19 cellular contexts compared by ENCODE assay signal in the genomic region with DNA sequence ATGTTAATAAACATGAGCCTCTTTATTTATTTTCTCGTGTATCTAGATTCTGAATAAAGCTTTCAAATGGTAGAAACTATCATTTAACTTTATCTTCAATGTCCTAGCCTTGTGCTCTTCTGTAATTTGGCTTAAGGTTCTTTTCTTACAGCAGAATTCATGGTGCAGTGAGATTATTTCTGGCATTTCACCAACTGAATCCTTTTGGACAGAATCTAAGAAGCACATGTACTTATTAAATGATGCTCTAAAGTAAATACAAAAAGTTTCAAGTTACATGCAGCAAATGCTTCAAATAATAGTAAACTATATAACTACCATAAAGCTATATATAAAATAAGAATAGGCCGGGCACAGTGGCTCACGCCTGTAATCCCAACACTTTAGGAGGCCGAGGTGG.
DNase-seq lines count a peak whose midpoint lies in the region; ATAC-seq and TF ChIP-seq lines count a peak whose summit lies in the region.
"Had no signal": no experiment of that assay in that cellular context is flagged by ENCODE, and none has a peak within 500 bp of the region (broad histone marks: within the 10 kb centered on the region; RNA-seq: fewer than 3 reads in every experiment).

No MANE protein-coding gene starts in this region.

- no peak overlapping the region for H3K9ac ChIP-seq in trophoblast cell (ENCODE audit: low read length)
- H3K9ac ChIP-seq: BLaER1, GM23248 had no signal

- no peaks in the 10 kb centered on the region for H3K9me3 ChIP-seq in A673 (ENCODE audit: low read depth, low read length, poor library complexity, severe bottlenecking)
- no peaks in the 10 kb centered on the region for H3K9me3 ChIP-seq in trophoblast cell (ENCODE audit: insufficient read depth, low read depth, low read length)
- H3K9me3 ChIP-seq in right cardiac atrium (ENCODE audit: control insufficient read depth, low read length) = no peaks in the 10 kb centered on the region
- H3K9me3 ChIP-seq: A549, BLaER1 had no signal

- H2AFZ ChIP-seq in trophoblast cell (ENCODE audit: insufficient read depth, low read length, poor library complexity) = no peak overlapping the region
- H2AFZ ChIP-seq: GM23248 had no signal

- H3K27ac ChIP-seq in A673 (ENCODE audit: low read depth, low read length, poor library complexity, severe bottlenecking) (peak overlapping the region; percentile 16), C4-2B (peak overlapping the region; percentile 48; the same call in 1 of the 2 replicates), VCaP (peak overlapping the region; percentile 77), trophoblast cell (ENCODE audit: low read depth, low read length) (no peak overlapping the region), dorsolateral prefrontal cortex (no peak overlapping the region), right cardiac atrium (ENCODE audit: low read length) (no peak overlapping the region)
- H3K27ac ChIP-seq: A549, BLaER1, GM23248 had no signal

- H3K4me3 ChIP-seq in A673 (ENCODE audit: low read depth, low read length, poor library complexity, severe bottlenecking) = no peak overlapping the region
- no peak overlapping the region for H3K4me3 ChIP-seq in trophoblast cell (ENCODE audit: low read depth, low read length)
- H3K4me3 ChIP-seq in dorsolateral prefrontal cortex = no peak overlapping the region
- no peak overlapping the region for H3K4me3 ChIP-seq in right cardiac atrium (ENCODE audit: low read length)
- H3K4me3 ChIP-seq: A549, BLaER1, GM12878, GM23248 had no signal

- CTCF ChIA-PET in A673 (lab: Charles Lee) = no interaction called here

- H3K36me3 ChIP-seq in A673 (ENCODE audit: insufficient read depth, low read length, poor library complexity, severe bottlenecking) (no peaks in the 10 kb centered on the region), trophoblast cell (ENCODE audit: control insufficient read depth in 1 of 2, insufficient read depth in 2 of 2, low read length in 2 of 2) (no peaks in the 10 kb centered on the region)

- no peaks in the 10 kb centered on the region for H3K79me1 ChIP-seq in trophoblast cell (ENCODE audit: low read length)

- no peak overlapping the region for H3K18ac ChIP-seq in trophoblast cell (ENCODE audit: low read length)

- BruUV-seq in A673 (replicated peaks; lab: Mats Ljungman, UMichigan) = no TSS peak

- TF ChIP-seq CTCF in A673 (conservative IDR thresholded peaks at IDR 0.05; ENCODE audit: low read depth, low read length) (no peak), C4-2B (conservative IDR thresholded peaks at IDR 0.05) (no peak), VCaP (conservative IDR thresholded peaks at IDR 0.05) (no peak), dorsolateral prefrontal cortex (IDR thresholded peaks at IDR 0.05 in 54 of 56, conservative IDR thresholded peaks at IDR 0.05 in 2 of 56; ENCODE audit: low read depth in 1 of 56, partially characterized antibody in 56 of 56) (no peak)

- H4K8ac ChIP-seq in trophoblast cell (ENCODE audit: low read depth, low read length) = no peak overlapping the region

- intact Hi-C loops in A673 (cut with micrococcal nuclease; ENCODE audit: unreplicated experiment) (no loop called here), dorsolateral prefrontal cortex (cut with DNase I) (no loop called here), right cardiac atrium (cut with DNase I) (no loop called here)

- H4K91ac ChIP-seq in trophoblast cell (ENCODE audit: low read depth, low read length) = no peak overlapping the region

- no peak for ATAC-seq in right cardiac atrium
- ATAC-seq: A549, GM12878 had no signal

- WGBS in trophoblast cell (ENCODE audit: extremely low coverage, insufficient coverage, insufficient read length) = no CpG with 5 or more reads among the region's 4 CpGs
- 89% methylated on average over 4 of the region's 4 CpGs for WGBS in right cardiac atrium

- H3K79me2 ChIP-seq in trophoblast cell (ENCODE audit: control insufficient read depth, insufficient read depth, low read length, poor library complexity) = no peaks in the 10 kb centered on the region

- no peak overlapping the region for H4K12ac ChIP-seq in trophoblast cell (ENCODE audit: low read depth, low read length)

- H2BK120ac ChIP-seq in trophoblast cell (ENCODE audit: insufficient read depth, low read length, poor library complexity) = no peak overlapping the region

- POLR2A ChIA-PET in A673 (lab: Charles Lee; ENCODE audit: low non-redundant PET) = no interaction called here

- H3K23ac ChIP-seq in trophoblast cell (ENCODE audit: low read length) = no peak overlapping the region

- no peak overlapping the region for H2AK5ac ChIP-seq in trophoblast cell (ENCODE audit: low read length)

- no peak overlapping the region for H3K4ac ChIP-seq in trophoblast cell (ENCODE audit: low read depth, low read length)

- no peaks in the 10 kb centered on the region for H3K27me3 ChIP-seq in A673 (replicated peaks; ENCODE audit: insufficient read depth, low read depth, low read length, poor library complexity)
- H3K27me3 ChIP-seq in trophoblast cell (ENCODE audit: insufficient read depth, low read length) = no peaks in the 10 kb centered on the region
- H3K27me3 ChIP-seq in dorsolateral prefrontal cortex = no peaks in the 10 kb centered on the region
- H3K27me3 ChIP-seq in right cardiac atrium (ENCODE audit: control insufficient read depth, insufficient read depth) = no peaks in the 10 kb centered on the region
- H3K27me3 ChIP-seq: BLaER1 had no signal

- H3K4me2 ChIP-seq in trophoblast cell (ENCODE audit: low read length) = no peak overlapping the region
- H3K4me2 ChIP-seq: A549, BLaER1 had no signal

- DNase-seq in A673 (ENCODE audit: low spot score) (no peak), trophoblast cell (no peak), dorsolateral prefrontal cortex (no peak), right cardiac atrium (no peak)
- DNase-seq: 8988T; CD4-positive, alpha-beta T cell; CD8-positive, alpha-beta memory T cell; DMS 273 treated with DMSO at 0.1 percent for 48 hours; DMS79; EL; GDM1; GM23248; H7; HCEC 1CT had no signal

- no peak overlapping the region for H3K14ac ChIP-seq in trophoblast cell (ENCODE audit: low read length)

- H3K4me1 ChIP-seq in A673 (ENCODE audit: insufficient read depth, low read length, poor library complexity, severe bottlenecking) (peaks cover 39% of the 10 kb centered on the region), trophoblast cell (ENCODE audit: control insufficient read depth in 1 of 2, insufficient read depth in 2 of 2, low read length in 2 of 2) (no peaks in the 10 kb centered on the region), right cardiac atrium (ENCODE audit: control insufficient read depth, insufficient read depth, low read length) (no peaks in the 10 kb centered on the region)
- H3K4me1 ChIP-seq: A549, BLaER1 had no signal

- no peak overlapping the region for H2BK12ac ChIP-seq in trophoblast cell (ENCODE audit: low read length)

- H2BK5ac ChIP-seq in trophoblast cell (ENCODE audit: low read depth, low read length, poor library complexity) = no peak overlapping the region

Comparison
In these comparisons a context has a peak if more than half of its experiments do, and no peak if none do; other contexts are left out.
1. H3K27ac ChIP-seq: peak in A673 (single experiment), C4-2B (single experiment) and VCaP (single experiment); none in trophoblast cell (single experiment), dorsolateral prefrontal cortex (0 of 59) and right cardiac atrium (single experiment).